ENCODE assay signal across 16 cellular contexts in the genomic region with DNA sequence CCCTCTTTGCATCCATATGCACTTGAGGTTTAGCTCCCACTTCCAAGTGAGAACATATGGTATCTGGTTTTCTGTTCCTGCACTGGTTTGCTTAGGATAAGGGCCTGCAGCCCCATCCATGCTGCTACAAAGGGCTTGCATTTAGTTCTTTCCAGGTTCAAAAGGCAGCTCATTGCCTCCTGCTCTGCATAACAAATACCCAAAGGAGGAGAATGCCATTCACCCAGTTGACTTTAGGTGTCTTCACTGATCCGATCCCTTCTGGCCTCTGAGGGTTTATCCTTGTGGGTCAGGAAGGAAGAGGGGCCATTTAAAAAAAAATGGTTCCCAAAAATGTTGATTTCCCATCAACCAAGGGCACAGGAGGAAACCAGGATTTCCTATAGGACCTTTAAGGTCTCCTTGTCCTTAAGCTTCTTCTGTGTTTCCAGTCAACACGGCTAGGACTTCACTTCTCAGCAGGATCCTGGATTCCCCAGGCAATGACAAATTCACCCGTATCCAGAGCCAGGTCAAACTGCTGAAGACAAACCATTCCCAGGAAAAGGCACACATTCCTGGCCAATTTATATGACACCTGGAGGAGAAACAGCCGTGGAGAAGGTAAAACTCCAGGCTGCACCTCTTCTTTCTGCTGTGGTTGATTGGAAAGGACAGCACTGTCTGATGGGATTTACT.
"Had no signal": no experiment of that assay in that cellular context is flagged by ENCODE, and none has a peak within 500 bp of the region (broad histone marks: within the 10 kb centered on the region; RNA-seq: fewer than 3 reads in every experiment).

No MANE protein-coding gene starts in this region.

- H3K4me3 Mint-ChIP-seq: activated CD8-positive, alpha-beta T cell treated with anti-CD3 and anti-CD28 coated beads for 36 hours; activated T-cell treated with anti-CD3 and anti-CD28 coated beads, Interleukin-2, amount 50 U/mL, for 72 hours; natural killer cell treated with Interleukin-12 subunit alpha and Interleukin-12 subunit beta and Interleukin-15 and Interleukin-18, amount 100 ng/mL, for 72 hours; T-cell had no signal

- H3K27me3 ChIP-seq: foreskin keratinocyte, suprapubic skin had no signal

- H3K27ac ChIP-seq: foreskin keratinocyte, heart left ventricle, suprapubic skin, VCaP had no signal

- H3K9me3 Mint-ChIP-seq: natural killer cell treated with Interleukin-12 subunit alpha and Interleukin-12 subunit beta and Interleukin-15 and Interleukin-18, amount 100 ng/mL, for 72 hours had no signal

- DNase-seq: activated CD4-positive, alpha-beta T cell treated with anti-CD3 and anti-CD28 coated beads for 4 hours; activated CD8-positive, alpha-beta memory T cell treated with anti-CD3 and anti-CD28 coated beads, Interleukin-2, amount 50 U/mL, for 4 hours; activated CD8-positive, alpha-beta T cell treated with anti-CD3 and anti-CD28 coated beads for 36 hours; activated gamma-delta T cell treated with Interleukin-2 at 50 U/mL for 16 hours; activated T-cell treated with anti-CD3 and anti-CD28 coated beads, Interleukin-2, amount 50 U/mL, for 72 hours; heart left ventricle; left colon; stimulated activated CD4-positive, alpha-beta T cell treated with anti-CD3 and anti-CD28 coated beads, Interleukin-2, amount 100 ng/mL, for 48 hours; stimulated activated naive CD4-positive, alpha-beta T cell treated with Interleukin-2 at 50 U/mL for 16 hours; T-cell; T1000 had no signal

- H3K4me1 Mint-ChIP-seq: T-cell had no signal

- H3K4me3 ChIP-seq: lung, suprapubic skin had no signal

- H3K36me3 ChIP-seq: heart left ventricle, suprapubic skin had no signal

- H3K4me1 ChIP-seq: foreskin keratinocyte, heart left ventricle had no signal

- H3K36me3 Mint-ChIP-seq: natural killer cell treated with Interleukin-12 subunit alpha and Interleukin-12 subunit beta and Interleukin-15 and Interleukin-18, amount 100 ng/mL, for 72 hours; T-cell had no signal

- H3K27ac Mint-ChIP-seq: activated CD8-positive, alpha-beta T cell treated with anti-CD3 and anti-CD28 coated beads for 36 hours; activated T-cell treated with anti-CD3 and anti-CD28 coated beads, Interleukin-2, amount 50 U/mL, for 72 hours; natural killer cell treated with Interleukin-12 subunit alpha and Interleukin-12 subunit beta and Interleukin-15 and Interleukin-18, amount 100 ng/mL, for 72 hours; T-cell had no signal

- H3K9me3 ChIP-seq: suprapubic skin had no signal

- ATAC-seq: activated CD8-positive, alpha-beta T cell treated with anti-CD3 and anti-CD28 coated beads for 36 hours; activated T-cell treated with anti-CD3 and anti-CD28 coated beads, Interleukin-2, amount 50 U/mL, for 72 hours; foreskin keratinocyte; heart left ventricle; left colon; natural killer cell treated with Interleukin-12 subunit alpha and Interleukin-12 subunit beta and Interleukin-15 and Interleukin-18, amount 100 ng/mL, for 72 hours; T-cell had no signal
